In genomic region chr17:68019675-68020450, GRCh38 we compare ENCODE assay signal across 1 cellular context.
TF ChIP-seq lines count a peak whose summit lies in the region.

No MANE protein-coding gene starts in this region.

TF ChIP-seq in K562, 482 proteins besides CTCF, POLR2A, EP300 and RAD21 (continues in another document):
- TF ChIP-seq ZNF407 (IDR thresholded peaks at IDR 0.05; ENCODE audit: low read depth) (peak; percentile 83), PREB (CRISPR knock-in tag; IDR thresholded peaks at IDR 0.05) (no peak), DNMT1 (IDR thresholded peaks at IDR 0.05) (no peak), PBX2 (CRISPR knock-in tag; IDR thresholded peaks at IDR 0.05; ENCODE audit: low read depth) (no peak), PBX2 (tag; conservative IDR thresholded peaks at IDR 0.05; ENCODE audit: low read depth) (peak; percentile 85), IRF1 (CRISPR knock-in tag; IDR thresholded peaks at IDR 0.05; ENCODE audit: borderline replicate concordance) (no peak), E2F5 (CRISPR knock-in tag; IDR thresholded peaks at IDR 0.05) (no peak; the same call in 1 of the 2 replicates), ATF7 (IDR thresholded peaks at IDR 0.05) (peak; percentile 90), SMAD3 (CRISPR knock-in tag; conservative IDR thresholded peaks at IDR 0.05) (peak; percentile 75; the same call in 1 of the 2 replicates), ELF1 (tag; IDR thresholded peaks at IDR 0.05) (no peak), PRDM10 (IDR thresholded peaks at IDR 0.05; ENCODE audit: partially characterized antibody) (no peak), BHLHE40 (IDR thresholded peaks at IDR 0.05; ENCODE audit: low read length) (peak; percentile 89), ZBTB43 (CRISPR knock-in tag; IDR thresholded peaks at IDR 0.05) (no peak), RREB1 (CRISPR knock-in tag; IDR thresholded peaks at IDR 0.05) (0 out of 2 replicates have a peak, but pooled peaks have one; percentile 57), KAT7 (CRISPR knock-in tag; IDR thresholded peaks at IDR 0.05; ENCODE audit: borderline replicate concordance) (no peak; the same call in 1 of the 2 replicates), HINFP (tag; conservative IDR thresholded peaks at IDR 0.05; ENCODE audit: low read depth) (0 out of 2 replicates have a peak, but pooled peaks have one; percentile 9), ZBTB17 (CRISPR knock-in tag; IDR thresholded peaks at IDR 0.05) (no peak), ZBTB8A (IDR thresholded peaks at IDR 0.05; ENCODE audit: partially characterized antibody) (peak; percentile 94), ILF3 (IDR thresholded peaks at IDR 0.05; ENCODE audit: borderline replicate concordance) (no peak), GTF2E2 (tag; IDR thresholded peaks at IDR 0.05) (peak; percentile 88), ZNF780A (CRISPR knock-in tag; IDR thresholded peaks at IDR 0.05) (no peak), KLF13 (tag; IDR thresholded peaks at IDR 0.05; ENCODE audit: borderline replicate concordance, low read depth) (peak; percentile 69; the same call in 1 of the 2 replicates), ZEB2 (IDR thresholded peaks at IDR 0.05) (no peak), ZNF764 (CRISPR knock-in tag; IDR thresholded peaks at IDR 0.05; ENCODE audit: low read depth) (peak; percentile 81; the same call in 1 of the 2 replicates), ZNF239 (CRISPR knock-in tag; IDR thresholded peaks at IDR 0.05) (no peak), ZNF707 (CRISPR knock-in tag; conservative IDR thresholded peaks at IDR 0.05) (no peak)
